ENCODE assay signal across 25 cellular contexts in the genomic region with DNA sequence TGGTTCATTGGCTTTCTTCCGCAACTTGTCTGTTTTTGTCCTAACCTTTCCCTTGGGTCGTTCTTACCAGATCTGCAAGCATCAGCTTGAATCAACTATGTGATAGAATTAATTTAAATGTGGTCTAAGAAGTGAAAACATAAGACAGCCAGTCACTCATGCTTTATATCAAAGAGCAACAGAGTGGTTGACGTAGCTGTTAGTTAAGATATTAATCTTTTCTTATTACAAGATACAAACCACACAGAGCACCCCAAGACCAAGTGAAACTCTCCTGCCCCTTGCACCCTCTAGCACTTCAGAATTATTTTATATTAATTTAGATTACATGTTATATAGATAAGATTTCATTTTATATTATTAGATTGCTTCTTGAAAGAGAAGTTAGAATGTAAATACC. TPM values are rescaled to one million over a fixed set of nuclear protein-coding genes. Genes with fewer than 3 reads are reported as not detected.
"Had no signal": no experiment of that assay in that cellular context is flagged by ENCODE, and none has a peak within 500 bp of the region (broad histone marks: within the 10 kb centered on the region; RNA-seq: fewer than 3 reads in every experiment).

No MANE protein-coding gene starts in this region.

- H3K27ac Mint-ChIP-seq: dendritic cell treated with granulocyte-macrophage colony-stimulating factor and Interleukin-4, amounts not matched to agents 40 ng/mL and 50 ng/mL, for 4 days; endodermal cell; nephron progenitor cell; stimulated activated memory B cell treated with anti-CD40 and anti-IgM and Interleukin-4, amounts not matched to agents 10 μg/mL and 1 μg/mL and 100 μg/mL, for 72 hours had no signal

- H3K36me3 ChIP-seq: heart left ventricle, right lobe of liver, stomach, thoracic aorta, transverse colon had no signal

- DNase-seq: endodermal cell; heart left ventricle; hippocampal formation; left colon; left ventricle myocardium superior; mesenchymal stem cell; midbrain; nephron progenitor cell; psoas muscle; retina; right lobe of liver; stimulated activated CD4-positive, alpha-beta T cell treated with anti-CD3 and anti-CD28 coated beads, Interleukin-4, amount 100 ng/mL, for 1 hour; stimulated activated CD8-positive, alpha-beta memory T cell treated with anti-CD3 and anti-CD28 coated beads, Interleukin-4, amount 100 ng/mL, for 48 hours; stomach; substantia nigra; transverse colon had no signal

- H3K27me3 ChIP-seq: heart left ventricle, right lobe of liver, stomach, transverse colon had no signal

- H3K4me3 Mint-ChIP-seq: dendritic cell treated with granulocyte-macrophage colony-stimulating factor and Interleukin-4, amounts not matched to agents 40 ng/mL and 50 ng/mL, for 4 days; endodermal cell; nephron progenitor cell; stimulated activated memory B cell treated with anti-CD40 and anti-IgM and Interleukin-4, amounts not matched to agents 10 μg/mL and 1 μg/mL and 100 μg/mL, for 72 hours had no signal

- H3K9me3 ChIP-seq: heart left ventricle, psoas muscle, right lobe of liver, stomach, thoracic aorta, transverse colon had no signal

- H3K4me1 ChIP-seq: psoas muscle, right lobe of liver had no signal

- ATAC-seq: heart left ventricle; left colon; left ventricle myocardium superior; psoas muscle; right lobe of liver; stimulated activated memory B cell treated with anti-CD40 and anti-IgM and Interleukin-4, amounts not matched to agents 10 μg/mL and 1 μg/mL and 100 μg/mL, for 72 hours had no signal

- H3K27ac ChIP-seq: heart left ventricle, psoas muscle, right lobe of liver, stomach, thoracic aorta, transverse colon had no signal

- H3K4me1 Mint-ChIP-seq: nephron progenitor cell had no signal

- H3K4me3 ChIP-seq: heart left ventricle, lung, psoas muscle, right lobe of liver, stomach, thoracic aorta, transverse colon had no signal

- H3K36me3 Mint-ChIP-seq: stimulated activated memory B cell treated with anti-CD40 and anti-IgM and Interleukin-4, amounts not matched to agents 10 μg/mL and 1 μg/mL and 100 μg/mL, for 72 hours had no signal

- H3K9me3 Mint-ChIP-seq: dendritic cell treated with granulocyte-macrophage colony-stimulating factor and Interleukin-4, amounts not matched to agents 40 ng/mL and 50 ng/mL, for 4 days; endodermal cell; nephron progenitor cell; stimulated activated memory B cell treated with anti-CD40 and anti-IgM and Interleukin-4, amounts not matched to agents 10 μg/mL and 1 μg/mL and 100 μg/mL, for 72 hours had no signal

- H3K27me3 Mint-ChIP-seq: dendritic cell treated with granulocyte-macrophage colony-stimulating factor and Interleukin-4, amounts not matched to agents 40 ng/mL and 50 ng/mL, for 4 days; stimulated activated memory B cell treated with anti-CD40 and anti-IgM and Interleukin-4, amounts not matched to agents 10 μg/mL and 1 μg/mL and 100 μg/mL, for 72 hours had no signal

RNA-seq across cellular contexts. Expression of a gene that starts 15.2 kb away (rescaled TPM):
- total RNA-seq: endothelial cell of umbilical vein, fibroblast of lung, glomerular endothelial cell, kidney epithelial cell, osteoblast had no signal
- polyA plus RNA-seq: fibroblast of lung had no signal

RNA-seq across cellular contexts. Expression of a gene that starts 34.9 kb away (rescaled TPM):
- total RNA-seq: endothelial cell of umbilical vein, fibroblast of lung, glomerular endothelial cell, heart left ventricle, left ventricle myocardium superior, osteoblast, right lobe of liver, transverse colon had no signal
- polyA plus RNA-seq: endothelial cell of umbilical vein, fibroblast of lung, heart left ventricle, psoas muscle had no signal
